1 cellular context compared by ENCODE assay signal in the genomic region with DNA sequence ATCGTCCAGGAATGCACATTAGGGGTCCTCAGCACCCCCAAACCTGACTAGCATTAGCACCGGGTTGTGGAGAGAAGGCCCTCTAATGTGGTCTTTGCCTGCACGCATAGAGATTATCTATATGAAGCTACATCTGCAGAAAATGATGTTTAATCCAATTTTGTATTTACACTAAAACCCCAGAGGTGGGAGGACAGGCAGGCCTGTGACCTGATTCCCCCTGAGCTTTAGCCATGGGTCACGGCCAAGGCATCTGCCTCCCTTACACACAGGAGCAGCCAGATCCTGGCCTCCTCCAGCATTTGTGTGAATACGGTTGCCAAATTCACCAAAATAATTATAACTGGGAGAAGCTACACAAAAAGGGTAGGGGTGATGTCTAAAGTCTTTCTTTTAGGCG.
TF ChIP-seq lines count a peak whose summit lies in the region.

No MANE protein-coding gene starts in this region.

TF ChIP-seq in SK-N-SH, 30 proteins besides CTCF, POLR2A, EP300 and RAD21:
- TF ChIP-seq REST (IDR thresholded peaks at IDR 0.05; ENCODE audit: low read depth, low read length) (no peak), RFX5 (IDR thresholded peaks at IDR 0.05; ENCODE audit: low read length) (no peak), FOXM1 (IDR thresholded peaks at IDR 0.05; ENCODE audit: low read depth) (no peak), MXI1 (IDR thresholded peaks at IDR 0.05; ENCODE audit: low read depth, low read length) (0 out of 2 replicates have a peak, but pooled peaks have one; percentile 33), TCF12 (IDR thresholded peaks at IDR 0.05) (no peak), MEF2A (IDR thresholded peaks at IDR 0.05; ENCODE audit: borderline replicate concordance, low read depth) (no peak), GATA2 (CRISPR knock-in tag; IDR thresholded peaks at IDR 0.05) (peak; percentile 4), RXRA (IDR thresholded peaks at IDR 0.05; ENCODE audit: borderline replicate concordance, low read depth) (no peak), SIN3A (IDR thresholded peaks at IDR 0.05; ENCODE audit: borderline replicate concordance, low read depth, low read length) (no peak), CHD2 (IDR thresholded peaks at IDR 0.05; ENCODE audit: low read length, partially characterized antibody) (no peak), SMC3 (IDR thresholded peaks at IDR 0.05; ENCODE audit: low read depth, low read length) (no peak), GABPA (IDR thresholded peaks at IDR 0.05; ENCODE audit: low read depth) (no peak)
- TF ChIP-seq, protein P1, sequence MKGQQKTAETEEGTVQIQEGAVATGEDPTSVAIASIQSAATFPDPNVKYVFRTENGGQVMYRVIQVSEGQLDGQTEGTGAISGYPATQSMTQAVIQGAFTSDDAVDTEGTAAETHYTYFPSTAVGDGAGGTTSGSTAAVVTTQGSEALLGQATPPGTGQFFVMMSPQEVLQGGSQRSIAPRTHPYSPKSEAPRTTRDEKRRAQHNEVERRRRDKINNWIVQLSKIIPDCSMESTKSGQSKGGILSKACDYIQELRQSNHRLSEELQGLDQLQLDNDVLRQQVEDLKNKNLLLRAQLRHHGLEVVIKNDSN (IDR thresholded peaks at IDR 0.05; ENCODE audit: borderline replicate concordance, low read depth) = no peak
- TF ChIP-seq, protein P2, sequence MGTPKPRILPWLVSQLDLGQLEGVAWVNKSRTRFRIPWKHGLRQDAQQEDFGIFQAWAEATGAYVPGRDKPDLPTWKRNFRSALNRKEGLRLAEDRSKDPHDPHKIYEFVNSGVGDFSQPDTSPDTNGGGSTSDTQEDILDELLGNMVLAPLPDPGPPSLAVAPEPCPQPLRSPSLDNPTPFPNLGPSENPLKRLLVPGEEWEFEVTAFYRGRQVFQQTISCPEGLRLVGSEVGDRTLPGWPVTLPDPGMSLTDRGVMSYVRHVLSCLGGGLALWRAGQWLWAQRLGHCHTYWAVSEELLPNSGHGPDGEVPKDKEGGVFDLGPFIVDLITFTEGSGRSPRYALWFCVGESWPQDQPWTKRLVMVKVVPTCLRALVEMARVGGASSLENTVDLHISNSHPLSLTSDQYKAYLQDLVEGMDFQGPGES (IDR thresholded peaks at IDR 0.05; ENCODE audit: low read depth, low read length) = no peak
TF ChIP-seq in SK-N-SH: peak in this region for 2.
